In genomic region chr22:24101966-24102365, GRCh38 we compare ENCODE assay signal across 21 cellular contexts.
A peak's percentile ranks its signal among the peaks of the same experiment; 100 is the strongest.
DNase-seq lines count a peak whose midpoint lies in the region; ATAC-seq and TF ChIP-seq lines count a peak whose summit lies in the region.
"Had no signal": no experiment of that assay in that cellular context is flagged by ENCODE, and none has a peak within 500 bp of the region (broad histone marks: within the 10 kb centered on the region; RNA-seq: fewer than 3 reads in every experiment).

No MANE protein-coding gene starts in this region.

- H3K4me1 ChIP-seq in mesenchymal stem cell (ENCODE audit: control insufficient read depth, insufficient read depth, low read depth, low read length), result no peaks in the 10 kb centered on the region
- H3K4me1 ChIP-seq in tibial artery, result peaks cover 0 to 36% (median 22%) of the 10 kb centered on the region in 4 donors
- H3K4me1 ChIP-seq: pancreas had no signal

- WGBS in mesenchymal stem cell, result 95% methylated on average over 3 of the region's 3 CpGs

- no peaks in the 10 kb centered on the region for H3K79me1 ChIP-seq in mesenchymal stem cell (replicated peaks; ENCODE audit: low read length, poor library complexity, severe bottlenecking)

- no peak overlapping the region for H4K8ac ChIP-seq in mesenchymal stem cell (ENCODE audit: low read length)

- ATAC-seq in HG03457 (IDR thresholded peaks at IDR 0.05; ENCODE audit: unreplicated experiment) (no peak), GM19467 (IDR thresholded peaks at IDR 0.05; ENCODE audit: unreplicated experiment) (no peak), GM21737 (IDR thresholded peaks at IDR 0.05; ENCODE audit: unreplicated experiment) (no peak)
- ATAC-seq: activated T-cell treated with anti-CD3 and anti-CD28 coated beads, Interleukin-2, amount 50 U/mL, for 4 hours; Panc1; pancreas; stimulated activated naive B cell treated with anti-CD40 and anti-IgM and Interleukin-4, amounts not matched to agents 10 μg/mL and 1 μg/mL and 100 μg/mL, for 72 hours; T-cell had no signal

- H3K14ac ChIP-seq in mesenchymal stem cell (ENCODE audit: low read length in 2 of 2), result no peak overlapping the region

- H3K36me3 ChIP-seq in mesenchymal stem cell (ENCODE audit: control insufficient read depth in 1 of 2, insufficient read depth in 2 of 2, low read depth in 1 of 2, low read length in 2 of 2) (peaks cover 73 to 85% of the 10 kb centered on the region in 2 experiments), tibial artery (peaks cover 10 to 65% (median 51%) of the 10 kb centered on the region in 3 donors)

- H3K4me3 ChIP-seq in mesenchymal stem cell (ENCODE audit: insufficient read depth in 1 of 2, low read depth in 1 of 2, low read length in 2 of 2) (no peak overlapping the region), tibial artery (no peak overlapping the region)
- H3K4me3 ChIP-seq: BLaER1 treated with 17β-estradiol and CSF1 and Interleukin-3, amounts not matched to agents 10 nM and 100 nM; pancreas had no signal

- no peak overlapping the region for H2BK12ac ChIP-seq in mesenchymal stem cell (ENCODE audit: low read length in 2 of 2)

- H2BK5ac ChIP-seq in mesenchymal stem cell (ENCODE audit: low read depth, low read length, poor library complexity, severe bottlenecking), result no peak overlapping the region

- H4K91ac ChIP-seq in mesenchymal stem cell (ENCODE audit: low read length), result peak overlapping the region; percentile 46

- H3K18ac ChIP-seq in mesenchymal stem cell (ENCODE audit: low read depth in 1 of 2, low read length in 2 of 2), result no peak overlapping the region

- peak; percentile 30 to 33 for TF ChIP-seq CTCF in tibial artery (IDR thresholded peaks at IDR 0.05)

- no peak overlapping the region for H3K4ac ChIP-seq in mesenchymal stem cell (ENCODE audit: low read depth in 1 of 2, low read length in 2 of 2)

- H3K27ac ChIP-seq in mesenchymal stem cell (ENCODE audit: low read length, poor library complexity, severe bottlenecking) (no peak overlapping the region), tibial artery (peak overlapping the region in 1 of 2 donors; percentile 36)
- H3K27ac ChIP-seq: 22Rv1; BLaER1 treated with 17β-estradiol and CSF1 and Interleukin-3, amounts not matched to agents 10 nM and 100 nM; pancreas; VCaP had no signal

- no peak overlapping the region for H3K9ac ChIP-seq in mesenchymal stem cell (ENCODE audit: low read length)
- H3K9ac ChIP-seq: BLaER1 treated with 17β-estradiol and CSF1 and Interleukin-3, amounts not matched to agents 10 nM and 100 nM had no signal

- H3K9me3 ChIP-seq in mesenchymal stem cell (ENCODE audit: control insufficient read depth, low read length), result no peaks in the 10 kb centered on the region
- no peaks in the 10 kb centered on the region for H3K9me3 ChIP-seq in tibial artery
- H3K9me3 ChIP-seq: BLaER1 treated with 17β-estradiol and CSF1 and Interleukin-3, amounts not matched to agents 10 nM and 100 nM; pancreas had no signal

- no peak overlapping the region for H2AFZ ChIP-seq in mesenchymal stem cell (ENCODE audit: low read depth, low read length)

- H3K23ac ChIP-seq in mesenchymal stem cell (ENCODE audit: low read length in 2 of 2), result no peak overlapping the region

- no peak overlapping the region for H2AK5ac ChIP-seq in mesenchymal stem cell (ENCODE audit: low read length, severe bottlenecking)

- H2BK120ac ChIP-seq in mesenchymal stem cell (ENCODE audit: low read depth, low read length), result no peak overlapping the region

- H3K4me2 ChIP-seq in mesenchymal stem cell (ENCODE audit: low read length, poor library complexity, severe bottlenecking), result no peak overlapping the region
- H3K4me2 ChIP-seq: BLaER1 treated with 17β-estradiol and CSF1 and Interleukin-3, amounts not matched to agents 10 nM and 100 nM had no signal

- H3K27me3 ChIP-seq in mesenchymal stem cell (ENCODE audit: control insufficient read depth in 1 of 2, insufficient read depth in 1 of 2, low read length in 2 of 2) (no peaks in the 10 kb centered on the region), tibial artery (no peaks in the 10 kb centered on the region)
- H3K27me3 ChIP-seq: BLaER1 treated with 17β-estradiol and CSF1 and Interleukin-3, amounts not matched to agents 10 nM and 100 nM; pancreas had no signal

- intact Hi-C loops in tibial artery (cut with DNase I; ENCODE audit: low total_unique reads), result no loop called here

- H2BK15ac ChIP-seq in mesenchymal stem cell (ENCODE audit: low read depth, poor library complexity, severe bottlenecking), result no peak overlapping the region

- DNase-seq in NCI-H1694 (lab: John Stamatoyannopoulos, UW), result peak; percentile 34
- no peak for DNase-seq in NCI-H1694 treated with DMSO at 0.1 percent for 48 hours (lab: John Stamatoyannopoulos, UW)
- DNase-seq in fibroblast of peridontal ligament (ENCODE audit: extremely low read depth), result peak; percentile 11
- no peak for DNase-seq in mesenchymal stem cell
- DNase-seq in tibial artery, result peak; percentile 44 to 68
- DNase-seq: activated CD4-positive, alpha-beta T cell treated with anti-CD3 and anti-CD28 coated beads, Interleukin-2, amount 50 U/mL, for 48 hours; activated T-cell treated with anti-CD3 and anti-CD28 coated beads, Interleukin-2, amount 50 U/mL, for 4 hours; GDM1; NCI-H2081 treated with DMSO at 0.1 percent for 48 hours; NCI-H82; stimulated activated CD4-positive, alpha-beta T cell treated with anti-CD3 and anti-CD28 coated beads, Interleukin-12 subunit alpha, Interleukin-12 subunit beta, amount 100 ng/mL, for 4 hours; stimulated activated naive B cell treated with anti-CD40 and anti-IgM and Interleukin-4, amounts not matched to agents 10 μg/mL and 1 μg/mL and 100 μg/mL, for 72 hours; T-cell had no signal

Comparison
In these comparisons a context has a peak if more than half of its experiments do, and no peak if none do; other contexts are left out.
1. DNase-seq: peak in NCI-H1694 (single experiment), fibroblast of peridontal ligament (single experiment) and tibial artery (2 of 2); none in NCI-H1694 treated with DMSO at 0.1 percent for 48 hours (single experiment) and mesenchymal stem cell (single experiment).